Comparison of ENCODE assay signal across 24 cellular contexts in genomic region chr2:25302758-25303436, GRCh38. TPM values are rescaled to one million over a fixed set of nuclear protein-coding genes. Genes with fewer than 3 reads are reported as not detected.
DNase-seq lines count a peak whose midpoint lies in the region; ATAC-seq, FAIRE-seq and TF ChIP-seq lines count a peak whose summit lies in the region.
"Had no signal": no experiment of that assay in that cellular context is flagged by ENCODE, and none has a peak within 500 bp of the region (broad histone marks: within the 10 kb centered on the region; RNA-seq: fewer than 3 reads in every experiment).

No MANE protein-coding gene starts in this region.

- CTCF ChIA-PET in K562 (lab: Yijun Ruan, JAX; ENCODE audit: low intra/inter-chr PET ratio), result no interaction called here

- no peak for TF ChIP-seq RAD21 in K562 (CRISPR knock-in tag; conservative IDR thresholded peaks at IDR 0.05 in 1 of 2, IDR thresholded peaks at IDR 0.05 in 1 of 2)

- 8% methylated on average over 11 of the region's 11 CpGs for WGBS in K562 (ENCODE audit: insufficient coverage, low coverage, missing lambda C conversion rate)
- WGBS in psoas muscle, 3 donors, result 35 to 54% (median 44%) methylated on average over 11 of the region's 11 CpGs

- no peaks in the 10 kb centered on the region for H3K9me1 ChIP-seq in K562 (ENCODE audit: control insufficient read depth, insufficient read depth, low read length)

- H4K20me1 ChIP-seq in K562 (replicated peaks; ENCODE audit: control insufficient read depth, insufficient read depth, low read length), result peaks cover 12% of the 10 kb centered on the region; the same call in 1 of the 2 replicates

- H3K9ac ChIP-seq in K562 (ENCODE audit: insufficient read depth in 1 of 2, low read depth in 2 of 2, low read length in 2 of 2), result no peak overlapping the region

- H3K36me3 ChIP-seq in K562 (ENCODE audit: control insufficient read depth, insufficient read depth, low read length) (no peaks in the 10 kb centered on the region), psoas muscle (ENCODE audit: insufficient read depth in 1 of 2, low read depth in 1 of 2) (peaks cover 0 to 23% of the 10 kb centered on the region in 2 donors)
- H3K36me3 ChIP-seq: transverse colon had no signal

- peaks cover 19 to 59% of the 10 kb centered on the region in 2 experiments for H3K27me3 ChIP-seq in K562 (ENCODE audit: control insufficient read depth in 2 of 2, insufficient read depth in 2 of 2, low read length in 2 of 2)
- H3K27me3 ChIP-seq in psoas muscle (ENCODE audit: insufficient read depth in 3 of 3, low read length in 2 of 3), result no peaks in the 10 kb centered on the region
- H3K27me3 ChIP-seq: transverse colon had no signal

- intact Hi-C loops in K562 (cut with micrococcal nuclease), result loop anchor here (10.0 kb wide), 1 partner anchor 362 kb away; no protein-coding TSS in a partner anchor
- intact Hi-C loops in psoas muscle (cut with DNase I), result loop anchor here (5.0 kb wide), 1 partner anchor 34 kb away; no protein-coding TSS in a partner anchor

- DNase-seq in NOMO-1 treated with DMSO at 0.1 percent for 48 hours (lab: John Stamatoyannopoulos, UW; ENCODE audit: unreplicated experiment) (peak; percentile 32), NOMO-1 treated with dmso at 0.1 percent for 144 hours (lab: John Stamatoyannopoulos, UW; ENCODE audit: unreplicated experiment) (no peak), GM19239 (ENCODE audit: insufficient read length, low spot score) (no peak), K562 (ENCODE audit: extremely low read depth in 1 of 4, low spot score in 3 of 4) (no peak), psoas muscle (no peak)
- DNase-seq in activated CD4-positive, CD25-positive, alpha-beta regulatory T cell treated with anti-CD3 and anti-CD28 coated beads, Interleukin-2, amount 50 U/mL, for 72 hours, result no peak
- DNase-seq in activated T-cell treated with anti-CD3 and anti-CD28 coated beads, Interleukin-2, amount 50 U/mL, for 48 hours, result no peak
- DNase-seq: 8988T; activated CD4-positive, alpha-beta T cell treated with anti-CD3 and anti-CD28 coated beads for 48 hours; activated CD8-positive, alpha-beta memory T cell treated with anti-CD3 and anti-CD28 coated beads, Interleukin-2, amount 50 U/mL, for 48 hours; activated naive CD4-positive, alpha-beta T cell treated with anti-CD3 and anti-CD28 coated beads for 36 hours; DND-41; foreskin fibroblast; IMR-90; left cardiac atrium; NCI-H1048; NCI-H510A treated with DMSO at 0.1 percent for 48 hours; PC-3; transverse colon had no signal

- POLR2A ChIA-PET in K562 (lab: Yijun Ruan, JAX), result no interaction called here

- TF ChIP-seq POLR2A in K562 (conservative IDR thresholded peaks at IDR 0.05), result no peak

- no peaks in the 10 kb centered on the region for H3K79me2 ChIP-seq in K562 (ENCODE audit: control insufficient read depth, insufficient read depth, low read length)

- H3K4me3 ChIP-seq in K562 (no peak overlapping the region), psoas muscle (no peak overlapping the region)
- H3K4me3 ChIP-seq: coronary artery, transverse colon had no signal

- BruUV-seq in K562 (replicated peaks; lab: Mats Ljungman, UMichigan), result no TSS peak

- FAIRE-seq in GM19239 (lab: Jason Lieb, UNC) (peak; percentile 84), K562 (lab: Jason Lieb, UNC) (no peak)
- FAIRE-seq: endothelial cell of umbilical vein, H1, TTC549 had no signal

- TF ChIP-seq EP300 in K562 (IDR thresholded peaks at IDR 0.05; ENCODE audit: low read length), result no peak

- ATAC-seq in K562 (no peak), psoas muscle (peak in 2 of 4 donors; percentile 38 to 40), SK-N-SH treated with all-trans-retinoic acid at 6 μM for 48 hours (no peak)
- ATAC-seq: PC-3 had no signal

- TF ChIP-seq CTCF in K562 (IDR thresholded peaks at IDR 0.05 in 2 of 3, conservative IDR thresholded peaks at IDR 0.05 in 1 of 3; ENCODE audit: insufficient read depth in 2 of 3, low read depth in 1 of 3, low read length in 3 of 3), result no peak
- no peak for TF ChIP-seq CTCF in psoas muscle (IDR thresholded peaks at IDR 0.05)

- H3K4me2 ChIP-seq in K562 (ENCODE audit: insufficient read depth, low read length), result no peak overlapping the region

- H2AFZ ChIP-seq in K562 (ENCODE audit: low read depth, low read length), result no peak overlapping the region

- in situ Hi-C loops in K562 (cut with MboI), result no loop called here

- peaks cover 0 to 6% of the 10 kb centered on the region in 2 experiments; a peak in 2 of 5 replicates for H3K4me1 ChIP-seq in K562 (replicated peaks in 1 of 2; ENCODE audit: control insufficient read depth in 2 of 2, insufficient read depth in 2 of 2, low read length in 2 of 2)
- peaks cover 59% of the 10 kb centered on the region for H3K4me1 ChIP-seq in psoas muscle

- H3K27ac ChIP-seq in K562 (ENCODE audit: extremely low read depth, low read depth, low read length) (no peak overlapping the region), psoas muscle (peak overlapping the region; percentile 64)
- H3K27ac ChIP-seq: coronary artery, transverse colon had no signal

- no peaks in the 10 kb centered on the region for H3K9me3 ChIP-seq in K562 (replicated peaks; ENCODE audit: control insufficient read depth, insufficient read depth, low read depth, low read length)
- no peaks in the 10 kb centered on the region for H3K9me3 ChIP-seq in psoas muscle
- H3K9me3 ChIP-seq: transverse colon had no signal

TF ChIP-seq in K562, 482 proteins besides CTCF, POLR2A, EP300 and RAD21:
- TF ChIP-seq BCOR (IDR thresholded peaks at IDR 0.05) (peak; percentile 50), SMAD3 (CRISPR knock-in tag; conservative IDR thresholded peaks at IDR 0.05) (no peak), RBM25 (IDR thresholded peaks at IDR 0.05; ENCODE audit: low read depth, low read length, severe bottlenecking) (peak; percentile 73), ADNP (tag; IDR thresholded peaks at IDR 0.05) (0 out of 2 replicates have a peak, but pooled peaks have one; percentile 35)

TF ChIP-seq in SK-N-SH treated with all-trans-retinoic acid at 6 μM for 48 hours, 23 proteins besides CTCF, POLR2A, EP300 and RAD21 (continues in another document):
- TF ChIP-seq ESRRG (CRISPR knock-in tag; IDR thresholded peaks at IDR 0.05) (no peak), POU6F1 (CRISPR knock-in tag; IDR thresholded peaks at IDR 0.05; ENCODE audit: borderline replicate concordance, low read depth) (no peak), CSDC2 (CRISPR knock-in tag; IDR thresholded peaks at IDR 0.05) (no peak), ZFP30 (CRISPR knock-in tag; IDR thresholded peaks at IDR 0.05) (no peak), ZNF565 (CRISPR knock-in tag; conservative IDR thresholded peaks at IDR 0.05; ENCODE audit: low read depth) (no peak), ISL1 (CRISPR knock-in tag; IDR thresholded peaks at IDR 0.05) (no peak), RARB (CRISPR knock-in tag; IDR thresholded peaks at IDR 0.05) (no peak)
- TF ChIP-seq, protein P1, sequence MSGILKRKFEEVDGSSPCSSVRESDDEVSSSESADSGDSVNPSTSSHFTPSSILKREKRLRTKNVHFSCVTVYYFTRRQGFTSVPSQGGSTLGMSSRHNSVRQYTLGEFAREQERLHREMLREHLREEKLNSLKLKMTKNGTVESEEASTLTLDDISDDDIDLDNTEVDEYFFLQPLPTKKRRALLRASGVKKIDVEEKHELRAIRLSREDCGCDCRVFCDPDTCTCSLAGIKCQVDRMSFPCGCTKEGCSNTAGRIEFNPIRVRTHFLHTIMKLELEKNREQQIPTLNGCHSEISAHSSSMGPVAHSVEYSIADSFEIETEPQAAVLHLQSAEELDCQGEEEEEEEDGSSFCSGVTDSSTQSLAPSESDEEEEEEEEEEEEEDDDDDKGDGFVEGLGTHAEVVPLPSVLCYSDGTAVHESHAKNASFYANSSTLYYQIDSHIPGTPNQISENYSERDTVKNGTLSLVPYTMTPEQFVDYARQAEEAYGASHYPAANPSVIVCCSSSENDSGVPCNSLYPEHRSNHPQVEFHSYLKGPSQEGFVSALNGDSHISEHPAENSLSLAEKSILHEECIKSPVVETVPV (CRISPR knock-in tag; IDR thresholded peaks at IDR 0.05), result no peak

RNA-seq across cellular contexts. Expression of gene DNMT3A, which starts 38.8 kb away (rescaled TPM):
- total RNA-seq in K562 (2011; cell fraction: chromatin; rRNA removed; ENCODE audit: low replicate concordance), result 17.3 and 36.0 TPM in 2 replicates
- total RNA-seq in K562 (2011; cell fraction: nucleolus; rRNA removed), result 20.7 and 22.2 TPM in 2 replicates
- 15.0 and 23.5 TPM in 2 replicates for total RNA-seq in K562 (2011; cell fraction: nucleoplasm; rRNA removed)
- total RNA-seq in K562 (2014; rRNA removed), result 6.3 and 7.0 TPM in 2 replicates
- total RNA-seq in K562 (2014; rRNA removed; fragmentation: Illumina TruSeq; extraction: Trizol), result 3.7 and 4.4 TPM in 2 replicates
- 4.5 and 5.0 TPM in 2 replicates for total RNA-seq in K562 (2015; rRNA removed; fragmentation: Illumina TruSeq; extraction: Trizol)
- total RNA-seq in K562 (2021), result 13.5 and 16.0 TPM in 2 replicates
- polyA plus RNA-seq in K562 (2011; rRNA removed), result 4.6 and 4.8 TPM in 2 replicates
- 5.2 TPM in 2 replicates for polyA plus RNA-seq in K562 (2011; cell fraction: cytosol; rRNA removed)
- polyA plus RNA-seq in K562 (2011; cell fraction: nucleus; rRNA removed), result 13.6 and 23.1 TPM in 2 replicates
- polyA plus RNA-seq in K562 (2012), result 7.3 and 8.9 TPM in 2 replicates
- 5.9 and 6.1 TPM in 2 replicates for polyA plus RNA-seq in K562 (2014; fragmentation: Illumina TruSeq; extraction: Trizol)
- polyA plus RNA-seq in K562 (2014; fragmentation: Nextera tagmentation; extraction: Ambion mirVana), result 1 to 10 TPM; 3.0 to 8.7 TPM
- polyA plus RNA-seq in K562 (2014; rRNA removed), result 6.2 and 9.4 TPM in 2 replicates
- polyA minus RNA-seq in K562 (2011; rRNA and poly(A)+ RNA removed), result 7.9 and 9.0 TPM in 2 replicates
- 10.6 and 17.4 TPM in 2 replicates for polyA minus RNA-seq in K562 (2011; cell fraction: cytosol; rRNA and poly(A)+ RNA removed)
- polyA minus RNA-seq in K562 (2011; cell fraction: nucleus; rRNA and poly(A)+ RNA removed), result 9.6 and 10.0 TPM in 2 replicates
- 10 to 100 TPM; 20.6 to 26.2 (median 21.7) TPM for total RNA-seq in psoas muscle
- 1 to 10 TPM; 7.1 to 9.9 (median 8.4) TPM for polyA plus RNA-seq in psoas muscle
